ENCODE assay signal across 1 cellular context in the genomic region with DNA sequence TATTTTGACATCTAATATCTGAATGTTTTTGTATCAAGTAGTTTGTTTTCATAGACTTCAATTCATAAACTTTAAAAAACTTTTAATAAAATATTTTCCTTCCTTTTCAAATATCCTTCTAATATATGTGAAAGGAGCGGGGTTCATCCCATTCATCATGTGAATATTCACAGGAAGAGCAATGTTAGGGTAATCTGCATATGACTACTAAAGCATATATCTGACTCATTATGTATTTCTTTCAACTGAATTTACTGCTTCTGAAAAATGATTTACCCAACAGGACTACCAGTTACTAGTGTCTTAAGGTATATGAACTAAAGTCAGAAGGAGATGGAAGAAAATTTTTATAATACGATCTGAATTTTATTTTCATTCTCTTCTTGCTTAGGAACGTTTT.
TF ChIP-seq lines count a peak whose summit lies in the region.

No MANE protein-coding gene starts in this region.

TF ChIP-seq in K562, 482 proteins besides CTCF, POLR2A, EP300 and RAD21 (continued from another document):
- TF ChIP-seq TAF7 (tag; IDR thresholded peaks at IDR 0.05) (no peak), BDP1 (IDR thresholded peaks at IDR 0.05; ENCODE audit: insufficient read depth, insufficient read length) (no peak), HMG20A (CRISPR knock-in tag; conservative IDR thresholded peaks at IDR 0.05) (no peak), HDAC3 (IDR thresholded peaks at IDR 0.05; ENCODE audit: borderline replicate concordance, partially characterized antibody) (no peak), NCOR1 (IDR thresholded peaks at IDR 0.05) (no peak), SMARCA4 (IDR thresholded peaks at IDR 0.05) (no peak)
- TF ChIP-seq, protein P1, sequence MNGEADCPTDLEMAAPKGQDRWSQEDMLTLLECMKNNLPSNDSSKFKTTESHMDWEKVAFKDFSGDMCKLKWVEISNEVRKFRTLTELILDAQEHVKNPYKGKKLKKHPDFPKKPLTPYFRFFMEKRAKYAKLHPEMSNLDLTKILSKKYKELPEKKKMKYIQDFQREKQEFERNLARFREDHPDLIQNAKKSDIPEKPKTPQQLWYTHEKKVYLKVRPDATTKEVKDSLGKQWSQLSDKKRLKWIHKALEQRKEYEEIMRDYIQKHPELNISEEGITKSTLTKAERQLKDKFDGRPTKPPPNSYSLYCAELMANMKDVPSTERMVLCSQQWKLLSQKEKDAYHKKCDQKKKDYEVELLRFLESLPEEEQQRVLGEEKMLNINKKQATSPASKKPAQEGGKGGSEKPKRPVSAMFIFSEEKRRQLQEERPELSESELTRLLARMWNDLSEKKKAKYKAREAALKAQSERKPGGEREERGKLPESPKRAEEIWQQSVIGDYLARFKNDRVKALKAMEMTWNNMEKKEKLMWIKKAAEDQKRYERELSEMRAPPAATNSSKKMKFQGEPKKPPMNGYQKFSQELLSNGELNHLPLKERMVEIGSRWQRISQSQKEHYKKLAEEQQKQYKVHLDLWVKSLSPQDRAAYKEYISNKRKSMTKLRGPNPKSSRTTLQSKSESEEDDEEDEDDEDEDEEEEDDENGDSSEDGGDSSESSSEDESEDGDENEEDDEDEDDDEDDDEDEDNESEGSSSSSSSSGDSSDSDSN (IDR thresholded peaks at IDR 0.05; ENCODE audit: borderline replicate concordance in 1 of 2, low read depth in 2 of 2, low read length in 2 of 2), result no peak
- TF ChIP-seq, protein P2, sequence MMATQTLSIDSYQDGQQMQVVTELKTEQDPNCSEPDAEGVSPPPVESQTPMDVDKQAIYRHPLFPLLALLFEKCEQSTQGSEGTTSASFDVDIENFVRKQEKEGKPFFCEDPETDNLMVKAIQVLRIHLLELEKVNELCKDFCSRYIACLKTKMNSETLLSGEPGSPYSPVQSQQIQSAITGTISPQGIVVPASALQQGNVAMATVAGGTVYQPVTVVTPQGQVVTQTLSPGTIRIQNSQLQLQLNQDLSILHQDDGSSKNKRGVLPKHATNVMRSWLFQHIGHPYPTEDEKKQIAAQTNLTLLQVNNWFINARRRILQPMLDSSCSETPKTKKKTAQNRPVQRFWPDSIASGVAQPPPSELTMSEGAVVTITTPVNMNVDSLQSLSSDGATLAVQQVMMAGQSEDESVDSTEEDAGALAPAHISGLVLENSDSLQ (IDR thresholded peaks at IDR 0.05), result no peak
- TF ChIP-seq, protein P3, sequence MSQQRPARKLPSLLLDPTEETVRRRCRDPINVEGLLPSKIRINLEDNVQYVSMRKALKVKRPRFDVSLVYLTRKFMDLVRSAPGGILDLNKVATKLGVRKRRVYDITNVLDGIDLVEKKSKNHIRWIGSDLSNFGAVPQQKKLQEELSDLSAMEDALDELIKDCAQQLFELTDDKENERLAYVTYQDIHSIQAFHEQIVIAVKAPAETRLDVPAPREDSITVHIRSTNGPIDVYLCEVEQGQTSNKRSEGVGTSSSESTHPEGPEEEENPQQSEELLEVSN (IDR thresholded peaks at IDR 0.05; ENCODE audit: borderline replicate concordance in 1 of 2, extremely low read depth in 1 of 2, insufficient read depth in 1 of 2, insufficient read length in 1 of 2, low read depth in 1 of 2, low read length in 1 of 2, poor library complexity in 1 of 2, severe bottlenecking in 1 of 2), result no peak
- TF ChIP-seq, protein P4, sequence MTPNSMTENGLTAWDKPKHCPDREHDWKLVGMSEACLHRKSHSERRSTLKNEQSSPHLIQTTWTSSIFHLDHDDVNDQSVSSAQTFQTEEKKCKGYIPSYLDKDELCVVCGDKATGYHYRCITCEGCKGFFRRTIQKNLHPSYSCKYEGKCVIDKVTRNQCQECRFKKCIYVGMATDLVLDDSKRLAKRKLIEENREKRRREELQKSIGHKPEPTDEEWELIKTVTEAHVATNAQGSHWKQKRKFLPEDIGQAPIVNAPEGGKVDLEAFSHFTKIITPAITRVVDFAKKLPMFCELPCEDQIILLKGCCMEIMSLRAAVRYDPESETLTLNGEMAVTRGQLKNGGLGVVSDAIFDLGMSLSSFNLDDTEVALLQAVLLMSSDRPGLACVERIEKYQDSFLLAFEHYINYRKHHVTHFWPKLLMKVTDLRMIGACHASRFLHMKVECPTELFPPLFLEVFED (CRISPR knock-in tag; conservative IDR thresholded peaks at IDR 0.05), result no peak
